In the genomic region with DNA sequence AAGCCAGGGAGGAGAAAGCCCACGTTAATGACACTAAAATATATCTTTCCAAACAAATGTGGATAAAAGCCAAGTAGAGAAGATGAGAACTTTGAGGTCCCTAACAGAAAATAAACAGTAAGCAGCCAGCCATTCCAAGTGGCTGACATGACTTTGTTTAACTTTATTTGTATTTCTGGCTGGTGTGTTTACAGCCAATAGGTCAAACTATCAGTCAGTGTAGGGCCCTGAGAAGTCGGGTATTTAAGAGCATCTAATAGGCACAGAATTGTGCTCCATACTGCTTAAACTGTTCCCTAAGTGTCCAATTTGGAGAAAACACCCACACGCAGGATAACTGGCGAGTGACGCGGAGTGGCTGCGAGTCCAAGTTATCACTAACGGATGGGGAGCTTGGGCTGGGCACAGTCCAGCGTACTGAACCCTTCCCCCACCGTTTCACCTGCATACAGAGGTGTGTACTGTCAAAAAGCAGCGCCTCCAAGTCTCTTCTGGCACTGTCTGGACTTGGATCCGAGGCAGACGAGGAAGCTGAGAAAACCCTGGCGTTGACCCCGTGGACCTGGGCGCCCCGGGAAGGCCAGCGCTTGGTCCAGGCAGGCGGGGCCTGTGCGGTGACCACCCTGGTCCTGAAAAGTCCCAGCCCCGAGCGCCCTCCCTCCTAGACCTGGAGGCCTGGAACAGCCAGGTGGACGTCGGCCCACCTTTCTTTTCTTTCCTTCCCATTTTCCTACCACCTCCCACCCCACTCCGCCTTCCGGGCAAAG, we compare ENCODE assay signal across 8 cellular contexts. TPM values are rescaled to one million over a fixed set of nuclear protein-coding genes. Genes with fewer than 3 reads are reported as not detected.
DNase-seq lines count a peak whose midpoint lies in the region; ATAC-seq and TF ChIP-seq lines count a peak whose summit lies in the region.

No MANE protein-coding gene starts in this region.

- peaks cover 4% of the 10 kb centered on the region for H3K4me1 ChIP-seq in mesodermal cell (ENCODE audit: control insufficient read depth, insufficient read depth, low read length, poor library complexity, severe bottlenecking)

- H3K27ac ChIP-seq in dorsolateral prefrontal cortex (peak overlapping the region in 58 of 59 donors; percentile 30 to 93 (median 80)), mesodermal cell (ENCODE audit: low read depth, low read length, severe bottlenecking) (no peak overlapping the region)

- H3K36me3 ChIP-seq in mesodermal cell (ENCODE audit: control insufficient read depth, insufficient read depth, low read length) = peaks cover 11% of the 10 kb centered on the region

- intact Hi-C loops in dorsolateral prefrontal cortex (cut with DNase I) = loop anchor here (5.0 to 10.0 kb wide), 4 partner anchors 79 to 1198 kb away; partner anchors contain the start of genes ARID4B (in 1 of the 2), ERO1B (in 1 of the 2), GGPS1 (in 1 of the 2) and GPR137B (in 1 of the 2)

- DNase-seq in NCI-H2107 treated with DMSO at 0.1 percent for 48 hours (lab: John Stamatoyannopoulos, UW; ENCODE audit: unreplicated experiment) = peak; percentile 14
- no peak for DNase-seq in NCI-H2107 (lab: John Stamatoyannopoulos, UW)
- DNase-seq in NCI-H774 (lab: John Stamatoyannopoulos, UW) = peak; percentile 43
- peak in 4 of 10 donors; percentile 12 to 31 (median 22) for DNase-seq in dorsolateral prefrontal cortex
- peak; percentile 55 for DNase-seq in ureter (ENCODE audit: low spot score)

- TF ChIP-seq CTCF in dorsolateral prefrontal cortex (IDR thresholded peaks at IDR 0.05 in 54 of 56, conservative IDR thresholded peaks at IDR 0.05 in 2 of 56; ENCODE audit: low read depth in 1 of 56, partially characterized antibody in 56 of 56) = no peak

- ATAC-seq in HG03565 (IDR thresholded peaks at IDR 0.05; ENCODE audit: unreplicated experiment) = no peak
- ATAC-seq in HG03175 (IDR thresholded peaks at IDR 0.05; ENCODE audit: unreplicated experiment) = no peak

- no peaks in the 10 kb centered on the region for H3K9me3 ChIP-seq in mesodermal cell (ENCODE audit: control insufficient read depth, low read length)

- whole genome bisulfite sequencing in mesodermal cell (ENCODE audit: insufficient coverage in 2 of 2), 2 experiments = 89 to 93% methylated on average over 19 to 25 of the region's 26 CpGs

- peak overlapping the region; percentile 66 to 100 (median 95) for H3K4me3 ChIP-seq in dorsolateral prefrontal cortex
- H3K4me3 ChIP-seq in mesodermal cell (ENCODE audit: extremely low read depth, insufficient read depth, low read length, poor library complexity, severe bottlenecking) = peak overlapping the region; percentile 73

- no peaks in the 10 kb centered on the region for H3K27me3 ChIP-seq in dorsolateral prefrontal cortex

RNA-seq across cellular contexts. Expression of gene LGALS8, which starts 0.7 kb away (rescaled TPM):
- total RNA-seq in dorsolateral prefrontal cortex (10 to 100 TPM; 33.6 to 99.3 (median 70.0) TPM), ureter (94.2 TPM)
- polyA plus RNA-seq in mesodermal cell (2013, experiment 1 of 2) = 30.0 TPM
- 30.2 TPM for polyA plus RNA-seq in mesodermal cell (2013, experiment 2 of 2)
